Comparison of ENCODE assay signal across 30 cellular contexts in the genomic region with DNA sequence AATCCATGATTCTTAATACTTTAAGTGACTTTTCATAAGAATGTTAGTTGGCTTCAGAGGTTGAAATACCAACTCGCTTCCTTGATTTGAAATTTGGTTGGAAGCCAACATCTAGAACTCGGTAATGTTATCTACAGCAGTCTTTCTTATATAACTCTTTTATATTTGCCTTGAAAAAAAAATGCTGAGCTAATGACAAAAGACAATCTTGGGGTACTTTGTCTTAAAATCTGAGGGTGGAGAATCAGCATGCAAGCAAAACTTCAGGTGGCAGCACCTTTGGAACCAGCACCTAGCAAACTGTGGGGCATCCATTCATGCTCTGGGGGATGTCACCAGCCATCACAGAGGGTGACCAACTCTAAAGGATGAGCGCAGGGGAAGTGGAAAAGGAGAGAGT.
"Had no signal": no experiment of that assay in that cellular context is flagged by ENCODE, and none has a peak within 500 bp of the region (broad histone marks: within the 10 kb centered on the region; RNA-seq: fewer than 3 reads in every experiment).

No MANE protein-coding gene starts in this region.

- H3K9me3 ChIP-seq: ovary, psoas muscle, suprapubic skin, testis, transverse colon, upper lobe of right lung, uterus had no signal

- H3K4me2 ChIP-seq: neural progenitor cell, smooth muscle cell had no signal

- H3K36me3 ChIP-seq: neural progenitor cell, ovary, spleen, suprapubic skin, tibial artery, transverse colon, upper lobe of right lung, uterus had no signal

- DNase-seq: naive thymus-derived CD8-positive, alpha-beta T cell; nephron progenitor cell; occipital lobe; ovary; posterior cingulate gyrus; psoas muscle; right cardiac atrium; spleen; stimulated activated CD4-positive, alpha-beta T cell treated with anti-CD3 and anti-CD28 coated beads, Interleukin-12 subunit alpha, Interleukin-12 subunit beta, amount 100 ng/mL, for 4 hours; stimulated activated CD4-positive, alpha-beta T cell treated with anti-CD3 and anti-CD28 coated beads, Interleukin-1b, Interleukin-23, amount 100 ng/mL, for 48 hours; stimulated activated CD4-positive, alpha-beta T cell treated with anti-CD3 and anti-CD28 coated beads, Interleukin-4, amount 100 ng/mL, for 1 hour; stimulated activated CD4-positive, alpha-beta T cell treated with anti-CD3 and anti-CD28 coated beads, Interleukin-4, amount 100 ng/mL, for 4 hours; stimulated activated CD8-positive, alpha-beta memory T cell treated with anti-CD3 and anti-CD28 coated beads, Interleukin-4, amount 100 ng/mL, for 48 hours; stimulated activated naive CD4-positive, alpha-beta T cell; stimulated activated naive CD8-positive, alpha-beta T cell treated with anti-CD3 and anti-CD28 coated beads, Interleukin-15, amount 100 ng/mL, for 72 hours; stimulated activated naive CD8-positive, alpha-beta T cell treated with anti-CD3 and anti-CD28 coated beads, Interleukin-15, Interleukin-2, amounts not matched to agents 100 U/mL and 50 U/mL, for 24 hours; substantia nigra; testis; tibial artery; transverse colon; upper lobe of right lung; uterus had no signal

- H3K27ac ChIP-seq: neural progenitor cell, ovary, parathyroid adenoma, psoas muscle, skin epidermis, spleen, suprapubic skin, testis, tibial artery, transverse colon, upper lobe of right lung, uterus had no signal

- H3K9ac ChIP-seq: neural progenitor cell, parathyroid adenoma had no signal

- H3K4me1 ChIP-seq: parathyroid adenoma, psoas muscle, spleen, suprapubic skin, testis, tibial artery, transverse colon, upper lobe of right lung, uterus had no signal

- ATAC-seq: naive thymus-derived CD8-positive, alpha-beta T cell; natural killer cell treated with Interleukin-12 subunit alpha and Interleukin-12 subunit beta and Interleukin-15 and Interleukin-18, amount 100 ng/mL, for 72 hours; psoas muscle; right cardiac atrium; sciatic nerve; stimulated activated memory B cell treated with anti-CD40 and anti-IgM and Interleukin-4, amounts not matched to agents 10 μg/mL and 1 μg/mL and 100 μg/mL, for 72 hours; stimulated activated naive CD8-positive, alpha-beta T cell treated with anti-CD3 and anti-CD28 coated beads, Interleukin-15, amount 100 ng/mL, for 72 hours; stimulated activated naive CD8-positive, alpha-beta T cell treated with anti-CD3 and anti-CD28 coated beads, Interleukin-15, Interleukin-2, amounts not matched to agents 100 U/mL and 50 U/mL, for 24 hours; upper lobe of right lung had no signal

- H3K79me2 ChIP-seq: parathyroid adenoma had no signal

- H3K27me3 ChIP-seq: neural progenitor cell, ovary, spleen, suprapubic skin, testis, tibial artery, transverse colon, upper lobe of right lung, uterus had no signal

- H3K4me3 ChIP-seq: neural progenitor cell, ovary, psoas muscle, skin epidermis, smooth muscle cell, spleen, suprapubic skin, testis, tibial artery, transverse colon, upper lobe of right lung, uterus had no signal

- H2AFZ ChIP-seq: neural progenitor cell, parathyroid adenoma had no signal
